17 cellular contexts compared by ENCODE assay signal in the genomic region with DNA sequence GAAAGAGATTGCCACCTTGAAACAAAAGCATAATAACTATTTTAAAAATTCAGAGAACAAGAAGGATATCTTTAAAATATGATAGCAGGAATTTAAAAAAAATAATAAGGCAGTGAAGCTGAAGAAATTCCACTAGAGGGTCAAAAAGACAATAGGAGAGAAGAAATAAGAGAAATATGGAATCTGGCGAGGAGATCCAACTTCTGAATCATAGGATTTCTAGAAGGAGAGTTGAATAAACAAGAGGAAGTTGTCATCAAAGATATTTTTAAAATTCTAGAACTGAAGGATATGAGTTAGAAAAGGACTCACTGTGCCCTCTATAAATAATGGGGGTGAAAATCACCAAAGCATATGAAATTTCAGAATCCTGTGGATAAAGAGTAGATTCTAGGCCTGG.
"Had no signal": no experiment of that assay in that cellular context is flagged by ENCODE, and none has a peak within 500 bp of the region (broad histone marks: within the 10 kb centered on the region; RNA-seq: fewer than 3 reads in every experiment).

No MANE protein-coding gene starts in this region.

- H3K9me3 ChIP-seq: colonic mucosa, esophagus squamous epithelium, right atrium auricular region, stomach, thoracic aorta, upper lobe of left lung had no signal

- H3K4me3 Mint-ChIP-seq: activated CD4-positive, alpha-beta T cell treated with anti-CD3 and anti-CD28 coated beads, Interleukin-2, amount 10 ng/mL, durations not matched to agents 7 days and 5 days; activated naive CD8-positive, alpha-beta T cell treated with anti-CD3 and anti-CD28 coated beads for 36 hours; activated T-helper 1 cell treated with anti-CD3 and anti-CD28 coated beads, Interleukin-12 subunit alpha, Interleukin-12 subunit beta, Interleukin-2, Interleukin-4 antibody, amounts not matched to agents 30 ng/mL and 10 ng/mL and 1 ng/mL, durations not matched to agents 14 hours and 24 hours and 36 hours had no signal

- DNase-seq: activated CD4-positive, alpha-beta T cell treated with anti-CD3 and anti-CD28 coated beads, Interleukin-2, amount 10 ng/mL, durations not matched to agents 7 days and 5 days; activated naive CD4-positive, alpha-beta T cell; activated naive CD8-positive, alpha-beta T cell treated with anti-CD3 and anti-CD28 coated beads for 36 hours; amygdala; colonic mucosa; effector CD4-positive, alpha-beta T cell; esophagus squamous epithelium; foreskin melanocyte; head of caudate nucleus; left ventricle myocardium superior; stimulated activated CD4-positive, alpha-beta T cell treated with anti-CD3 and anti-CD28 coated beads, Interleukin-2, amount 100 ng/mL, for 24 hours; stomach; upper lobe of left lung had no signal

- ATAC-seq: left ventricle myocardium superior had no signal

- H3K4me3 ChIP-seq: colonic mucosa, esophagus squamous epithelium, right atrium auricular region, stomach, thoracic aorta, upper lobe of left lung had no signal

- H3K27me3 ChIP-seq: colonic mucosa, esophagus squamous epithelium, right atrium auricular region, stomach, upper lobe of left lung had no signal

- H3K9me3 Mint-ChIP-seq: activated CD4-positive, alpha-beta T cell treated with anti-CD3 and anti-CD28 coated beads, Interleukin-2, amount 10 ng/mL, durations not matched to agents 7 days and 5 days; activated naive CD8-positive, alpha-beta T cell treated with anti-CD3 and anti-CD28 coated beads for 36 hours; activated T-helper 1 cell treated with anti-CD3 and anti-CD28 coated beads, Interleukin-12 subunit alpha, Interleukin-12 subunit beta, Interleukin-2, Interleukin-4 antibody, amounts not matched to agents 30 ng/mL and 10 ng/mL and 1 ng/mL, durations not matched to agents 14 hours and 24 hours and 36 hours had no signal

- H3K27ac Mint-ChIP-seq: activated CD4-positive, alpha-beta T cell treated with anti-CD3 and anti-CD28 coated beads, Interleukin-2, amount 10 ng/mL, durations not matched to agents 7 days and 5 days; activated naive CD8-positive, alpha-beta T cell treated with anti-CD3 and anti-CD28 coated beads for 36 hours; activated T-helper 1 cell treated with anti-CD3 and anti-CD28 coated beads, Interleukin-12 subunit alpha, Interleukin-12 subunit beta, Interleukin-2, Interleukin-4 antibody, amounts not matched to agents 30 ng/mL and 10 ng/mL and 1 ng/mL, durations not matched to agents 14 hours and 24 hours and 36 hours; progenitor cell of endocrine pancreas had no signal

- H3K27me3 Mint-ChIP-seq: activated CD4-positive, alpha-beta T cell treated with anti-CD3 and anti-CD28 coated beads, Interleukin-2, amount 10 ng/mL, durations not matched to agents 7 days and 5 days; activated naive CD8-positive, alpha-beta T cell treated with anti-CD3 and anti-CD28 coated beads for 36 hours; progenitor cell of endocrine pancreas had no signal

- H3K4me1 ChIP-seq: colonic mucosa, esophagus squamous epithelium, right atrium auricular region, stomach, upper lobe of left lung had no signal
